25 cellular contexts compared by ENCODE assay signal in genomic region chr19:35354898-35355297, GRCh38. TPM values are rescaled to one million over a fixed set of nuclear protein-coding genes. Genes with fewer than 3 reads are reported as not detected.
DNase-seq lines count a peak whose midpoint lies in the region; ATAC-seq, FAIRE-seq and TF ChIP-seq lines count a peak whose summit lies in the region.
"Had no signal": no experiment of that assay in that cellular context is flagged by ENCODE, and none has a peak within 500 bp of the region (broad histone marks: within the 10 kb centered on the region; RNA-seq: fewer than 3 reads in every experiment).

No MANE protein-coding gene starts in this region.

- H3K4me1 ChIP-seq in K562 (replicated peaks in 1 of 2; ENCODE audit: control insufficient read depth in 2 of 2, insufficient read depth in 2 of 2, low read length in 2 of 2) (peaks cover 5 to 27% of the 10 kb centered on the region in 2 experiments; a peak in 4 of 5 replicates), neural progenitor cell (no peaks in the 10 kb centered on the region)

- no peak for TF ChIP-seq POLR2A in K562 (conservative IDR thresholded peaks at IDR 0.05)

- H2AFZ ChIP-seq in K562 (ENCODE audit: low read depth, low read length): 0 out of 2 replicates have a peak overlapping the region, but pooled peaks have one; percentile 12
- H2AFZ ChIP-seq in neural progenitor cell (replicated peaks): no peak overlapping the region

- H3K4me3 ChIP-seq in K562: no peak overlapping the region
- H3K4me3 ChIP-seq in neural progenitor cell: no peak overlapping the region
- H3K4me3 ChIP-seq: coronary artery, pancreas, right atrium auricular region, upper lobe of left lung had no signal

- intact Hi-C loops in K562 (cut with micrococcal nuclease): no loop called here

- H3K4me1 Mint-ChIP-seq in activated CD8-positive, alpha-beta memory T cell treated with anti-CD3 and anti-CD28 coated beads, Interleukin-2, amount 10 ng/mL, durations not matched to agents 7 days and 5 days: peaks cover 24% of the 10 kb centered on the region
- H3K4me1 Mint-ChIP-seq in neural progenitor cell: peaks cover 5% of the 10 kb centered on the region

- H3K9ac ChIP-seq in K562 (ENCODE audit: insufficient read depth in 1 of 2, low read depth in 2 of 2, low read length in 2 of 2) (no peak overlapping the region; a peak in 1 of 4 replicates), neural progenitor cell (no peak overlapping the region)

- H3K4me3 Mint-ChIP-seq in activated CD8-positive, alpha-beta memory T cell treated with anti-CD3 and anti-CD28 coated beads, Interleukin-2, amount 10 ng/mL, durations not matched to agents 7 days and 5 days: no peak overlapping the region
- H3K4me3 Mint-ChIP-seq in neural progenitor cell: no peak overlapping the region
- H3K4me3 Mint-ChIP-seq: CD8-positive, alpha-beta memory T cell; naive thymus-derived CD4-positive, alpha-beta T cell had no signal

- BruUV-seq in K562 (replicated peaks; lab: Mats Ljungman, UMichigan): no TSS peak

- H3K27ac Mint-ChIP-seq in activated CD8-positive, alpha-beta memory T cell treated with anti-CD3 and anti-CD28 coated beads, Interleukin-2, amount 10 ng/mL, durations not matched to agents 7 days and 5 days: no peak overlapping the region
- H3K27ac Mint-ChIP-seq in neural progenitor cell: peak overlapping the region; percentile 32
- H3K27ac Mint-ChIP-seq: IgD-negative memory B cell; naive thymus-derived CD4-positive, alpha-beta T cell had no signal

- no peaks in the 10 kb centered on the region for H3K9me1 ChIP-seq in K562 (ENCODE audit: control insufficient read depth, insufficient read depth, low read length)

- peak; percentile 61 for ATAC-seq in activated CD8-positive, alpha-beta memory T cell treated with anti-CD3 and anti-CD28 coated beads, Interleukin-2, amount 10 ng/mL, durations not matched to agents 7 days and 5 days
- ATAC-seq in K562: no peak
- ATAC-seq: naive thymus-derived CD4-positive, alpha-beta T cell; pancreas had no signal

- H3K9me3 Mint-ChIP-seq in activated CD8-positive, alpha-beta memory T cell treated with anti-CD3 and anti-CD28 coated beads, Interleukin-2, amount 10 ng/mL, durations not matched to agents 7 days and 5 days (ENCODE audit: low read depth): no peaks in the 10 kb centered on the region
- no peaks in the 10 kb centered on the region for H3K9me3 Mint-ChIP-seq in neural progenitor cell
- H3K9me3 Mint-ChIP-seq: CD8-positive, alpha-beta memory T cell; naive thymus-derived CD4-positive, alpha-beta T cell had no signal

- H4K20me1 ChIP-seq in K562 (replicated peaks; ENCODE audit: control insufficient read depth, insufficient read depth, low read length): no peaks in the 10 kb centered on the region
- no peaks in the 10 kb centered on the region for H4K20me1 ChIP-seq in neural progenitor cell (ENCODE audit: low read depth)

- no peak for TF ChIP-seq EP300 in K562 (IDR thresholded peaks at IDR 0.05; ENCODE audit: low read length)

- peak; percentile 68 for DNase-seq in activated CD8-positive, alpha-beta memory T cell treated with anti-CD3 and anti-CD28 coated beads, Interleukin-2, amount 10 ng/mL, durations not matched to agents 7 days and 5 days
- no peak for DNase-seq in activated CD8-positive, alpha-beta memory T cell treated with anti-CD3 and anti-CD28 coated beads for 24 hours
- DNase-seq in K562 (ENCODE audit: extremely low read depth in 1 of 4, low spot score in 3 of 4) (peak in 1 of 4 experiments; percentile 2), neural progenitor cell (ENCODE audit: low spot score) (no peak)
- no peak for DNase-seq in activated naive CD4-positive, alpha-beta T cell (lab: John Stamatoyannopoulos, UW)
- no peak for DNase-seq in activated CD4-positive, alpha-beta T cell treated with anti-CD3 and anti-CD28 coated beads, Interleukin-2, amount 50 U/mL, for 1 hour
- DNase-seq: 8988T; activated CD4-positive, alpha-beta T cell treated with anti-CD3 and anti-CD28 coated beads for 1 hour; activated naive CD4-positive, alpha-beta T cell treated with Interleukin-2 at 50 U/mL for 16 hours; CD8-positive, alpha-beta memory T cell; naive thymus-derived CD4-positive, alpha-beta T cell; NCI-H1436; NCI-H510A treated with DMSO at 0.1 percent for 48 hours; pancreas; stimulated activated CD4-positive, alpha-beta T cell treated with anti-CD3 and anti-CD28 coated beads, Interleukin-15, amount 100 ng/mL, for 24 hours; stimulated activated CD8-positive, alpha-beta memory T cell treated with anti-CD3 and anti-CD28 coated beads, Interleukin-4, amount 100 ng/mL, for 48 hours had no signal

- POLR2A ChIA-PET in K562 (lab: Yijun Ruan, JAX): no interaction called here

- 34% methylated on average over 8 of the region's 8 CpGs for WGBS in K562 (ENCODE audit: insufficient coverage, low coverage, missing lambda C conversion rate)

- no peak overlapping the region for H3K4me2 ChIP-seq in K562 (ENCODE audit: insufficient read depth, low read length)
- H3K4me2 ChIP-seq in neural progenitor cell: no peak overlapping the region

- TF ChIP-seq CTCF in K562 (IDR thresholded peaks at IDR 0.05 in 2 of 3, conservative IDR thresholded peaks at IDR 0.05 in 1 of 3; ENCODE audit: insufficient read depth in 2 of 3, low read depth in 1 of 3, low read length in 3 of 3): no peak
- TF ChIP-seq CTCF in neural progenitor cell (IDR thresholded peaks at IDR 0.05): no peak

- no peaks in the 10 kb centered on the region for H3K36me3 Mint-ChIP-seq in activated CD8-positive, alpha-beta memory T cell treated with anti-CD3 and anti-CD28 coated beads, Interleukin-2, amount 10 ng/mL, durations not matched to agents 7 days and 5 days
- no peaks in the 10 kb centered on the region for H3K36me3 Mint-ChIP-seq in neural progenitor cell
- H3K36me3 Mint-ChIP-seq: CD8-positive, alpha-beta memory T cell; IgD-negative memory B cell; naive thymus-derived CD4-positive, alpha-beta T cell had no signal

- TF ChIP-seq RAD21 in K562 (CRISPR knock-in tag; conservative IDR thresholded peaks at IDR 0.05 in 1 of 2, IDR thresholded peaks at IDR 0.05 in 1 of 2): no peak

- H3K27me3 ChIP-seq in K562 (ENCODE audit: control insufficient read depth in 2 of 2, insufficient read depth in 2 of 2, low read length in 2 of 2) (peaks cover 0 to 7% of the 10 kb centered on the region in 2 experiments; a peak in 3 of 5 replicates), neural progenitor cell (peaks cover 7% of the 10 kb centered on the region)
- H3K27me3 ChIP-seq: pancreas, right atrium auricular region, upper lobe of left lung had no signal

- no peaks in the 10 kb centered on the region for H3K79me2 ChIP-seq in K562 (ENCODE audit: control insufficient read depth, insufficient read depth, low read length)
- no peaks in the 10 kb centered on the region for H3K79me2 ChIP-seq in neural progenitor cell (ENCODE audit: low read depth)

- CTCF ChIA-PET in activated CD8-positive, alpha-beta memory T cell treated with anti-CD3 and anti-CD28 coated beads, Interleukin-2, amount 10 ng/mL, durations not matched to agents 7 days and 5 days (lab: Charles Lee): interaction anchor here (0.8 to 3.8 kb wide), 4 partner anchors 108 to 140 kb away, joined by 3 to 76 read pairs (median 40); no protein-coding TSS in a partner anchor
- CTCF ChIA-PET in K562 (lab: Yijun Ruan, JAX; ENCODE audit: low intra/inter-chr PET ratio): no interaction called here

- in situ Hi-C loops in K562 (cut with MboI): no loop called here

- H3K36me3 ChIP-seq in K562 (ENCODE audit: control insufficient read depth, insufficient read depth, low read length): no peaks in the 10 kb centered on the region
- no peaks in the 10 kb centered on the region for H3K36me3 ChIP-seq in neural progenitor cell
- H3K36me3 ChIP-seq: pancreas, right atrium auricular region, upper lobe of left lung had no signal

- FAIRE-seq in K562 (lab: Jason Lieb, UNC): no peak
- FAIRE-seq: pancreas had no signal

- H3K27ac ChIP-seq in K562 (ENCODE audit: extremely low read depth, low read depth, low read length) (no peak overlapping the region), neural progenitor cell (no peak overlapping the region)
- H3K27ac ChIP-seq: coronary artery, pancreas, right atrium auricular region, upper lobe of left lung had no signal

- no peaks in the 10 kb centered on the region for H3F3A ChIP-seq in neural progenitor cell (ENCODE audit: low read depth)

- H3K27me3 Mint-ChIP-seq in activated CD8-positive, alpha-beta memory T cell treated with anti-CD3 and anti-CD28 coated beads, Interleukin-2, amount 10 ng/mL, durations not matched to agents 7 days and 5 days: peaks cover 24% of the 10 kb centered on the region
- H3K27me3 Mint-ChIP-seq in neural progenitor cell (ENCODE audit: insufficient read depth, low read depth): peaks cover 2% of the 10 kb centered on the region
- H3K27me3 Mint-ChIP-seq: IgD-negative memory B cell had no signal

- H3K9me3 ChIP-seq in K562 (replicated peaks; ENCODE audit: control insufficient read depth, insufficient read depth, low read depth, low read length) (no peaks in the 10 kb centered on the region), neural progenitor cell (ENCODE audit: low read depth) (no peaks in the 10 kb centered on the region)
- H3K9me3 ChIP-seq: pancreas, right atrium auricular region, upper lobe of left lung had no signal

RNA-seq across cellular contexts. Expression of gene FFAR3, which starts 3.4 kb away (rescaled TPM):
- total RNA-seq in activated CD8-positive, alpha-beta memory T cell treated with anti-CD3 and anti-CD28 coated beads, Interleukin-2, amount 10 ng/mL, durations not matched to agents 7 days and 5 days: not detected
- not detected in 2 replicates for total RNA-seq in K562 (2011; cell fraction: chromatin; rRNA removed; ENCODE audit: low replicate concordance)
- not detected in 2 replicates for total RNA-seq in K562 (2011; cell fraction: nucleolus; rRNA removed)
- not detected in 2 replicates for total RNA-seq in K562 (2011; cell fraction: nucleoplasm; rRNA removed)
- total RNA-seq in K562 (2014; rRNA removed): not detected in 2 replicates
- total RNA-seq in K562 (2014; rRNA removed; fragmentation: Illumina TruSeq; extraction: Trizol): not detected in 2 replicates
- not detected in 2 replicates for total RNA-seq in K562 (2015; rRNA removed; fragmentation: Illumina TruSeq; extraction: Trizol)
- total RNA-seq in K562 (2021): not detected in 2 replicates
- polyA plus RNA-seq in K562 (2011; rRNA removed): not detected in 2 replicates
- not detected in 2 replicates for polyA plus RNA-seq in K562 (2011; cell fraction: cytosol; rRNA removed)
- not detected in 2 replicates for polyA plus RNA-seq in K562 (2011; cell fraction: nucleus; rRNA removed)
- polyA plus RNA-seq in K562 (2012): not detected in 2 replicates
- not detected in 2 replicates for polyA plus RNA-seq in K562 (2014; fragmentation: Illumina TruSeq; extraction: Trizol)
- polyA plus RNA-seq in K562 (2014; fragmentation: Nextera tagmentation; extraction: Ambion mirVana): not detected
- polyA plus RNA-seq in K562 (2014; rRNA removed): not detected in 2 replicates
- not detected in 2 replicates for polyA minus RNA-seq in K562 (2011; rRNA and poly(A)+ RNA removed)
- polyA minus RNA-seq in K562 (2011; cell fraction: cytosol; rRNA and poly(A)+ RNA removed): not detected in 2 replicates
- polyA minus RNA-seq in K562 (2011; cell fraction: nucleus; rRNA and poly(A)+ RNA removed): not detected in 2 replicates
- total RNA-seq in neural progenitor cell (ENCODE audit: low replicate concordance): not detected in 2 replicates
- total RNA-seq: CD8-positive, alpha-beta memory T cell; glomerular endothelial cell; MCF 10A; right atrium auricular region; SK-MEL-5 had no signal
- polyA plus RNA-seq: CD8-positive, alpha-beta memory T cell; IgD-negative memory B cell; naive thymus-derived CD4-positive, alpha-beta T cell had no signal

RNA-seq across cellular contexts. Expression of gene FFAR1, which starts 7.2 kb away (rescaled TPM):
- not detected for total RNA-seq in activated CD8-positive, alpha-beta memory T cell treated with anti-CD3 and anti-CD28 coated beads, Interleukin-2, amount 10 ng/mL, durations not matched to agents 7 days and 5 days
- total RNA-seq in K562 (2011; cell fraction: chromatin; rRNA removed; ENCODE audit: low replicate concordance): 0.28 TPM in 1 of 2 replicates, not detected in the other
- 0.13 and 0.17 TPM in 2 replicates for total RNA-seq in K562 (2011; cell fraction: nucleolus; rRNA removed)
- not detected in 2 replicates for total RNA-seq in K562 (2011; cell fraction: nucleoplasm; rRNA removed)
- total RNA-seq in K562 (2014; rRNA removed) (not detected in 2 replicates), K562 (2014; rRNA removed; fragmentation: Illumina TruSeq; extraction: Trizol) (not detected in 2 replicates), K562 (2015; rRNA removed; fragmentation: Illumina TruSeq; extraction: Trizol) (not detected in 2 replicates), K562 (2021) (not detected in 2 replicates), neural progenitor cell (ENCODE audit: low replicate concordance) (0.06 TPM in 1 of 2 replicates, not detected in the other)
- polyA plus RNA-seq in K562 (2011; rRNA removed) (not detected in 2 replicates), K562 (2014; fragmentation: Illumina TruSeq; extraction: Trizol) (not detected in 2 replicates), K562 (2014; fragmentation: Nextera tagmentation; extraction: Ambion mirVana) (not detected), K562 (2014; rRNA removed) (not detected in 2 replicates)
- polyA plus RNA-seq in K562 (2011; cell fraction: cytosol; rRNA removed): not detected in 2 replicates
- 0.06 TPM in 1 of 2 replicates, not detected in the other for polyA plus RNA-seq in K562 (2011; cell fraction: nucleus; rRNA removed)
- not detected in 2 replicates for polyA plus RNA-seq in K562 (2012)
- polyA minus RNA-seq in K562 (2011; rRNA and poly(A)+ RNA removed): not detected in 2 replicates
- polyA minus RNA-seq in K562 (2011; cell fraction: cytosol; rRNA and poly(A)+ RNA removed): not detected in 2 replicates
- not detected in 2 replicates for polyA minus RNA-seq in K562 (2011; cell fraction: nucleus; rRNA and poly(A)+ RNA removed)
- total RNA-seq: CD8-positive, alpha-beta memory T cell; glomerular endothelial cell; MCF 10A; mesenteric fat pad; right atrium auricular region; SK-MEL-5; subcutaneous adipose tissue had no signal
- polyA plus RNA-seq: CD8-positive, alpha-beta memory T cell; naive thymus-derived CD4-positive, alpha-beta T cell had no signal

RNA-seq across cellular contexts. Expression of gene GPR42, which starts 16.0 kb away (rescaled TPM):
- total RNA-seq in activated CD8-positive, alpha-beta memory T cell treated with anti-CD3 and anti-CD28 coated beads, Interleukin-2, amount 10 ng/mL, durations not matched to agents 7 days and 5 days: under 1 TPM in 1 of 2 experiments, not detected in 1; 0.12 TPM
- not detected in 2 replicates for total RNA-seq in K562 (2011; cell fraction: chromatin; rRNA removed; ENCODE audit: low replicate concordance)
- not detected in 2 replicates for total RNA-seq in K562 (2011; cell fraction: nucleolus; rRNA removed)
- not detected in 2 replicates for total RNA-seq in K562 (2011; cell fraction: nucleoplasm; rRNA removed)
- total RNA-seq in K562 (2014; rRNA removed) (not detected in 2 replicates), K562 (2014; rRNA removed; fragmentation: Illumina TruSeq; extraction: Trizol) (not detected in 2 replicates), K562 (2015; rRNA removed; fragmentation: Illumina TruSeq; extraction: Trizol) (not detected in 2 replicates), K562 (2021) (not detected in 2 replicates), neural progenitor cell (ENCODE audit: low replicate concordance) (not detected in 2 replicates)
- polyA plus RNA-seq in K562 (2011; rRNA removed) (not detected in 2 replicates), K562 (2014; fragmentation: Illumina TruSeq; extraction: Trizol) (not detected in 2 replicates), K562 (2014; fragmentation: Nextera tagmentation; extraction: Ambion mirVana) (not detected), K562 (2014; rRNA removed) (not detected in 2 replicates)
- not detected in 2 replicates for polyA plus RNA-seq in K562 (2011; cell fraction: cytosol; rRNA removed)
- polyA plus RNA-seq in K562 (2011; cell fraction: nucleus; rRNA removed): not detected in 2 replicates
- 0.10 TPM in 1 of 2 replicates, not detected in the other for polyA plus RNA-seq in K562 (2012)
- not detected in 2 replicates for polyA minus RNA-seq in K562 (2011; rRNA and poly(A)+ RNA removed)
- polyA minus RNA-seq in K562 (2011; cell fraction: cytosol; rRNA and poly(A)+ RNA removed): not detected in 2 replicates
- polyA minus RNA-seq in K562 (2011; cell fraction: nucleus; rRNA and poly(A)+ RNA removed): not detected in 2 replicates
- total RNA-seq: CD8-positive, alpha-beta memory T cell; glomerular endothelial cell; MCF 10A; right atrium auricular region; SK-MEL-5 had no signal
- polyA plus RNA-seq: CD8-positive, alpha-beta memory T cell; IgD-negative memory B cell; naive thymus-derived CD4-positive, alpha-beta T cell had no signal

RNA-seq across cellular contexts. Expression of gene CD22, which starts 25.9 kb away (rescaled TPM):
- total RNA-seq in activated CD8-positive, alpha-beta memory T cell treated with anti-CD3 and anti-CD28 coated beads, Interleukin-2, amount 10 ng/mL, durations not matched to agents 7 days and 5 days: under 1 TPM in 1 of 2 experiments, not detected in 1; 0.41 TPM
- 29.7 and 39.0 TPM in 2 replicates for total RNA-seq in K562 (2011; cell fraction: chromatin; rRNA removed; ENCODE audit: low replicate concordance)
- total RNA-seq in K562 (2011; cell fraction: nucleolus; rRNA removed): 22.1 and 24.3 TPM in 2 replicates
- total RNA-seq in K562 (2011; cell fraction: nucleoplasm; rRNA removed): 23.2 and 26.7 TPM in 2 replicates
- total RNA-seq in K562 (2014; rRNA removed) (5.0 and 5.3 TPM in 2 replicates), K562 (2014; rRNA removed; fragmentation: Illumina TruSeq; extraction: Trizol) (2.3 and 2.4 TPM in 2 replicates), K562 (2015; rRNA removed; fragmentation: Illumina TruSeq; extraction: Trizol) (1.7 and 2.1 TPM in 2 replicates), K562 (2021) (3.5 and 5.9 TPM in 2 replicates), neural progenitor cell (ENCODE audit: low replicate concordance) (0.62 TPM in 1 of 2 replicates, not detected in the other)
- polyA plus RNA-seq in K562 (2011; rRNA removed) (2.4 and 4.2 TPM in 2 replicates), K562 (2014; fragmentation: Illumina TruSeq; extraction: Trizol) (3.7 and 4.1 TPM in 2 replicates), K562 (2014; fragmentation: Nextera tagmentation; extraction: Ambion mirVana) (under 1 TPM; 0.29 to 0.84 TPM), K562 (2014; rRNA removed) (4.1 and 6.2 TPM in 2 replicates)
- 2.3 and 3.4 TPM in 2 replicates for polyA plus RNA-seq in K562 (2011; cell fraction: cytosol; rRNA removed)
- 5.1 and 17.6 TPM in 2 replicates for polyA plus RNA-seq in K562 (2011; cell fraction: nucleus; rRNA removed)
- polyA plus RNA-seq in K562 (2012): 3.0 and 4.6 TPM in 2 replicates
- 1.4 and 6.6 TPM in 2 replicates for polyA minus RNA-seq in K562 (2011; rRNA and poly(A)+ RNA removed)
- 3.2 TPM in 1 of 2 replicates, not detected in the other for polyA minus RNA-seq in K562 (2011; cell fraction: cytosol; rRNA and poly(A)+ RNA removed)
- 1.6 and 3.8 TPM in 2 replicates for polyA minus RNA-seq in K562 (2011; cell fraction: nucleus; rRNA and poly(A)+ RNA removed)
- polyA plus RNA-seq: CD8-positive, alpha-beta memory T cell had no signal
